8 cellular contexts compared by ENCODE assay signal in the genomic region with DNA sequence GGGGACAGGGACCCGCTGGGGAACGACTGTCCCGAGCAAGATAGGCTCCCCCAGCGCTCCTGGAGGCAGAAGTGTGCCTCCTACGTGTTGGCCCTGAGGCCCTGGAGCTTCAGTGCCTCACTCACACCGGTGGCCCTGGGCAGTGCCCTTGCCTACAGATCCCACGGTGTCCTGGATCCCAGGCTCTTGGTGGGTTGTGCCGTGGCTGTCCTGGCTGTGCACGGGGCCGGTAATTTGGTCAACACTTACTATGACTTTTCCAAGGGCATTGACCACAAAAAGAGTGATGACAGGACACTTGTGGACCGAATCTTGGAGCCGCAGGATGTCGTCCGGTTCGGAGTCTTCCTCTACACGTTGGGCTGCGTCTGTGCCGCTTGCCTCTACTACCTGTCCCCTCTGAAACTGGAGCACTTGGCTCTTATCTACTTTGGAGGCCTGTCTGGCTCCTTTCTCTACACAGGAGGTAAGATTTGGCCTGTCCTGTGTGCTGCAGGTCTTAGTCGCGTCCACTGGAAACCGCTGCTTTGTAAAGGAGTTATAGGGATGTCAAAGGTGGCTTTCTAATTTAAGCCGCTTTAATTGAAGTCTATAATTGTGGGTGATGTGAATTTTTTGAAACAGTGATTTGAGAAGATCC. TPM values are rescaled to one million over a fixed set of nuclear protein-coding genes. Genes with fewer than 3 reads are reported as not detected.
DNase-seq lines count a peak whose midpoint lies in the region; ATAC-seq lines count a peak whose summit lies in the region.

No MANE protein-coding gene starts in this region.

- H3K4me1 ChIP-seq in iPS-18a (ENCODE audit: control insufficient read depth, low read depth, low read length) = peaks cover 6% of the 10 kb centered on the region

- no peaks in the 10 kb centered on the region for H3K27me3 Mint-ChIP-seq in activated T-cell treated with anti-CD3 and anti-CD28 coated beads, Interleukin-2, amount 50 U/mL, for 4 hours (ENCODE audit: low read depth)
- H3K27me3 Mint-ChIP-seq in activated naive CD8-positive, alpha-beta T cell = no peaks in the 10 kb centered on the region
- no peaks in the 10 kb centered on the region for H3K27me3 Mint-ChIP-seq in stimulated activated naive B cell treated with anti-CD40 and anti-IgM and Interleukin-4, amounts not matched to agents 10 μg/mL and 1 μg/mL and 100 μg/mL, for 72 hours

- peak overlapping the region; percentile 90 for H3K4me3 ChIP-seq in iPS-18a (ENCODE audit: low read length)

- H3K4me1 Mint-ChIP-seq in activated T-cell treated with anti-CD3 and anti-CD28 coated beads, Interleukin-2, amount 50 U/mL, for 4 hours (ENCODE audit: low read depth) = peaks cover 33% of the 10 kb centered on the region
- peaks cover 39% of the 10 kb centered on the region for H3K4me1 Mint-ChIP-seq in activated naive CD8-positive, alpha-beta T cell (ENCODE audit: low read depth)
- peaks cover 16 to 35% of the 10 kb centered on the region in 2 donors for H3K4me1 Mint-ChIP-seq in stimulated activated naive B cell treated with anti-CD40 and anti-IgM and Interleukin-4, amounts not matched to agents 10 μg/mL and 1 μg/mL and 100 μg/mL, for 72 hours

- no peaks in the 10 kb centered on the region for H3K27me3 ChIP-seq in iPS-18a (ENCODE audit: control insufficient read depth, insufficient read depth, low read length)

- peak overlapping the region; percentile 89 for H3K9ac ChIP-seq in iPS-18a (ENCODE audit: low read length)

- peak overlapping the region; percentile 97 for H3K4me3 Mint-ChIP-seq in activated T-cell treated with anti-CD3 and anti-CD28 coated beads, Interleukin-2, amount 50 U/mL, for 4 hours
- peak overlapping the region; percentile 99 for H3K4me3 Mint-ChIP-seq in activated naive CD8-positive, alpha-beta T cell
- peak overlapping the region; percentile 96 for H3K4me3 Mint-ChIP-seq in stimulated activated naive B cell treated with anti-CD40 and anti-IgM and Interleukin-4, amounts not matched to agents 10 μg/mL and 1 μg/mL and 100 μg/mL, for 72 hours

- no peaks in the 10 kb centered on the region for H3K9me3 Mint-ChIP-seq in activated T-cell treated with anti-CD3 and anti-CD28 coated beads, Interleukin-2, amount 50 U/mL, for 4 hours
- H3K9me3 Mint-ChIP-seq in activated naive CD8-positive, alpha-beta T cell (ENCODE audit: low read depth) = no peaks in the 10 kb centered on the region
- no peaks in the 10 kb centered on the region for H3K9me3 Mint-ChIP-seq in stimulated activated naive B cell treated with anti-CD40 and anti-IgM and Interleukin-4, amounts not matched to agents 10 μg/mL and 1 μg/mL and 100 μg/mL, for 72 hours

- H3K9me3 ChIP-seq in iPS-18a (ENCODE audit: control insufficient read depth, low read depth, low read length) = no peaks in the 10 kb centered on the region

- no peak for DNase-seq in activated T-cell treated with anti-CD3 and anti-CD28 coated beads, Interleukin-2, amount 50 U/mL, for 4 hours
- no peak for DNase-seq in activated T-cell treated with anti-CD3 and anti-CD28 coated beads, Interleukin-2, amount 50 U/mL, for 48 hours
- DNase-seq in stimulated activated naive B cell treated with anti-CD40 and anti-IgM and Interleukin-4, amounts not matched to agents 10 μg/mL and 1 μg/mL and 100 μg/mL, for 72 hours = peak; percentile 4
- no peak for DNase-seq in NK-92 treated with Interleukin-12 subunit alpha and Interleukin-12 subunit beta, amount 100 ng/mL, for 24 hours (lab: John Stamatoyannopoulos, UW)
- DNase-seq in SIG-M5 (lab: John Stamatoyannopoulos, UW) = no peak

- peaks cover 21% of the 10 kb centered on the region for H3K36me3 Mint-ChIP-seq in activated T-cell treated with anti-CD3 and anti-CD28 coated beads, Interleukin-2, amount 50 U/mL, for 4 hours (ENCODE audit: insufficient read depth)
- H3K36me3 Mint-ChIP-seq in activated naive CD8-positive, alpha-beta T cell = peaks cover 11% of the 10 kb centered on the region
- peaks cover 22 to 23% of the 10 kb centered on the region in 2 donors for H3K36me3 Mint-ChIP-seq in stimulated activated naive B cell treated with anti-CD40 and anti-IgM and Interleukin-4, amounts not matched to agents 10 μg/mL and 1 μg/mL and 100 μg/mL, for 72 hours

- H3K36me3 ChIP-seq in iPS-18a (ENCODE audit: control insufficient read depth, low read depth, low read length) = no peaks in the 10 kb centered on the region

- H3K27ac ChIP-seq in iPS-18a (ENCODE audit: low read length) = peak overlapping the region; percentile 77

- ATAC-seq in activated T-cell treated with anti-CD3 and anti-CD28 coated beads, Interleukin-2, amount 50 U/mL, for 4 hours = peak; percentile 51 to 58
- ATAC-seq in HG03460 (IDR thresholded peaks at IDR 0.05; ENCODE audit: unreplicated experiment) = peak; percentile 37
- peak; percentile 67 to 71 for ATAC-seq in stimulated activated naive B cell treated with anti-CD40 and anti-IgM and Interleukin-4, amounts not matched to agents 10 μg/mL and 1 μg/mL and 100 μg/mL, for 72 hours (replicated peaks)

- peak overlapping the region; percentile 95 for H3K27ac Mint-ChIP-seq in activated naive CD8-positive, alpha-beta T cell
- peak overlapping the region; percentile 97 for H3K27ac Mint-ChIP-seq in stimulated activated naive B cell treated with anti-CD40 and anti-IgM and Interleukin-4, amounts not matched to agents 10 μg/mL and 1 μg/mL and 100 μg/mL, for 72 hours

RNA-seq across cellular contexts. Expression of a gene that starts 0.7 kb away (rescaled TPM):
- total RNA-seq in activated T-cell treated with anti-CD3 and anti-CD28 coated beads, Interleukin-2, amount 50 U/mL, for 4 hours = 10 to 100 TPM; 46.1 to 57.8 (median 47.4) TPM

RNA-seq across cellular contexts. Expression of a gene that starts 11.4 kb away (rescaled TPM):
- 10 to 100 TPM; 46.4 to 49.6 (median 47.9) TPM for total RNA-seq in activated T-cell treated with anti-CD3 and anti-CD28 coated beads, Interleukin-2, amount 50 U/mL, for 4 hours
